Comparison of ENCODE assay signal across 26 cellular contexts in the genomic region with DNA sequence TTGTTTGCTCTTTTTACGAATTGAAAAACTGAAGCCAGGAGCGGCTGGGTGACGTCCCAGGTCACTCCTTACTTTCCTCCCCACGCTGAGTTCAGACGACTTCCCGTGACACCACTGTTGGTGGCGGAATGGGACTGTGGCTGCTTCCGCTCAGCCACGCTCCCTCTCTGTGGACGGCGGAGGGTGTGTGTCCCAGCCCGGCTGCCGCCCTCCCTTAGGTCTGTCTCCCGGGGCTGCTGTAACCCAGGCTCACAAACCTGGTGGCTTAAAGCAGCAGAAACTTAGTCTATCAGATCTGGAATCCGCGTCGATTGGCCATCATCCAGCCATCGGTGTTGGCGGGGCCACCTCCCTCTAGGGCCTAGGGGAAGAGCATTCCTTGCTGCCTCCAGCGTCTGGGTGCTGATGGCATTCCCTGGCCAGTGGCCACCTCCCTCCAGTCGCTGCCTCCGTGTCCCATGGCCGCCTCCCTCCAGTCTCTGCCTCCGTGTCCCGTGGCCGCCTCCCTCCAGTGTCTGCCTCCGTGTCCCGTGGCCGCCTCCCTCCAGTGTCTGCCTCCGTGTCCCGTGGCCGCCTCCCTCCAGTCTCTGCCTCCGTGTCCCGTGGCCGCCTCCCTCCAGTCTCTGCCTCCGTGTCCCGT. TPM values are rescaled to one million over a fixed set of nuclear protein-coding genes. Genes with fewer than 3 reads are reported as not detected.
DNase-seq lines count a peak whose midpoint lies in the region; ATAC-seq, FAIRE-seq and TF ChIP-seq lines count a peak whose summit lies in the region.
"Had no signal": no experiment of that assay in that cellular context is flagged by ENCODE, and none has a peak within 500 bp of the region (broad histone marks: within the 10 kb centered on the region; RNA-seq: fewer than 3 reads in every experiment).

No MANE protein-coding gene starts in this region.

- intact Hi-C loops in HepG2 (cut with micrococcal nuclease; ENCODE audit: unreplicated experiment): no loop called here

- H3K36me3 ChIP-seq in SK-N-SH (replicated peaks in 1 of 2; ENCODE audit: control insufficient read depth in 1 of 2, insufficient read depth in 2 of 2, low read length in 1 of 2) (no peaks in the 10 kb centered on the region), Peyer's patch (no peaks in the 10 kb centered on the region), HepG2 (replicated peaks in 1 of 2; ENCODE audit: control insufficient read depth in 1 of 2, insufficient read depth in 2 of 2, low read length in 2 of 2) (no peaks in the 10 kb centered on the region)
- H3K36me3 ChIP-seq: esophagus muscularis mucosa, SJCRH30, suprapubic skin had no signal

- H4K20me1 ChIP-seq in SK-N-SH (ENCODE audit: insufficient read depth): no peaks in the 10 kb centered on the region
- H4K20me1 ChIP-seq in HepG2 (ENCODE audit: insufficient read depth, low read length): no peaks in the 10 kb centered on the region

- no peak for TF ChIP-seq EP300 in SK-N-SH (IDR thresholded peaks at IDR 0.05; ENCODE audit: borderline replicate concordance in 1 of 2, low read depth in 1 of 2, low read length in 1 of 2)
- no peak for TF ChIP-seq EP300 in HepG2 (IDR thresholded peaks at IDR 0.05; ENCODE audit: low read depth in 2 of 2, low read length in 2 of 2)
- no peak for TF ChIP-seq EP300 in HepG2 (CRISPR knock-in tag; IDR thresholded peaks at IDR 0.05; ENCODE audit: borderline replicate concordance)

- no TSS peak for BruUV-seq in HepG2 (replicated peaks; lab: Mats Ljungman, UMichigan)

- in situ Hi-C loops in HepG2 (cut with HindIII; ENCODE audit: extremely low pct_ligation_motif_present, low pct_unique_long_range_greater_than_20kb): no loop called here

- TF ChIP-seq POLR2A in Peyer's patch (IDR thresholded peaks at IDR 0.05) (no peak), HepG2 (IDR thresholded peaks at IDR 0.05; ENCODE audit: insufficient read depth in 1 of 2, low read depth in 2 of 2, low read length in 2 of 2) (no peak)

- TF ChIP-seq RAD21 in SK-N-SH (IDR thresholded peaks at IDR 0.05; ENCODE audit: low read length) (no peak), HepG2 (CRISPR knock-in tag; IDR thresholded peaks at IDR 0.05) (no peak)

- peaks cover 73% of the 10 kb centered on the region for H3K27me3 ChIP-seq in SK-N-SH (ENCODE audit: insufficient read depth)
- no peaks in the 10 kb centered on the region for H3K27me3 ChIP-seq in Peyer's patch
- peaks cover 3 to 16% of the 10 kb centered on the region in 2 experiments for H3K27me3 ChIP-seq in HepG2 (ENCODE audit: control insufficient read depth in 1 of 2, insufficient read depth in 2 of 2, low read length in 2 of 2)
- H3K27me3 ChIP-seq: SJCRH30 had no signal

- H3K79me2 ChIP-seq in SK-N-SH (ENCODE audit: insufficient read depth) (no peaks in the 10 kb centered on the region), HepG2 (ENCODE audit: insufficient read depth, low read length) (no peaks in the 10 kb centered on the region)

- CTCF ChIA-PET in SK-N-SH (lab: Yijun Ruan, JAX) (interaction anchor here (1.3 kb wide), 1 partner anchor 109 kb away, joined by 5 read pairs; no protein-coding TSS in a partner anchor), HepG2 (lab: Yijun Ruan, JAX; ENCODE audit: low intra/inter-chr PET ratio, low total read pairs) (no interaction called here)

- H3K4me2 ChIP-seq in SK-N-SH (peak overlapping the region; percentile 37), HepG2 (ENCODE audit: low read depth, low read length) (peak overlapping the region; percentile 79)

- TF ChIP-seq CTCF in SK-N-SH (IDR thresholded peaks at IDR 0.05) (no peak), Peyer's patch (IDR thresholded peaks at IDR 0.05) (no peak), HepG2 (CRISPR knock-in tag; IDR thresholded peaks at IDR 0.05) (no peak)

- ATAC-seq in SK-N-SH treated with all-trans-retinoic acid at 6 μM for 48 hours (no peak), HepG2 (no peak), HG03354 (IDR thresholded peaks at IDR 0.05; ENCODE audit: poor library complexity, severe bottlenecking, unreplicated experiment) (no peak)
- ATAC-seq: T-helper 17 cell had no signal

- H3K9me2 ChIP-seq in SK-N-SH: no peaks in the 10 kb centered on the region

- H3K9me3 ChIP-seq in SK-N-SH (no peaks in the 10 kb centered on the region), Peyer's patch (no peaks in the 10 kb centered on the region), HepG2 (ENCODE audit: low read length) (no peaks in the 10 kb centered on the region)
- H3K9me3 ChIP-seq: esophagus muscularis mucosa, heart left ventricle, SJCRH30, suprapubic skin had no signal

- H2AFZ ChIP-seq in SK-N-SH (ENCODE audit: low read depth) (no peak overlapping the region), HepG2 (ENCODE audit: low read length) (no peak overlapping the region)

- H3K27ac ChIP-seq in SK-N-SH (ENCODE audit: low read depth in 2 of 2, low read length in 1 of 2): no peak overlapping the region
- no peak overlapping the region for H3K27ac ChIP-seq in Peyer's patch
- H3K27ac ChIP-seq in HepG2 (ENCODE audit: extremely low read length, insufficient read depth, low read length): peak overlapping the region; percentile 17
- H3K27ac ChIP-seq: 22Rv1, esophagus muscularis mucosa, foreskin keratinocyte, heart left ventricle, SJCRH30, suprapubic skin had no signal

- H3K9ac ChIP-seq in SK-N-SH: no peak overlapping the region
- no peak overlapping the region for H3K9ac ChIP-seq in HepG2 (ENCODE audit: insufficient read depth, low read depth, low read length)

- H3K4me1 ChIP-seq in SK-N-SH (ENCODE audit: control insufficient read depth in 1 of 2, insufficient read depth in 2 of 2, low read depth in 1 of 2, low read length in 1 of 2): peaks cover 0 to 7% of the 10 kb centered on the region in 2 experiments; a peak in 1 of 4 replicates
- H3K4me1 ChIP-seq in Peyer's patch: peaks cover 0 to 16% (median 4%) of the 10 kb centered on the region in 4 donors
- H3K4me1 ChIP-seq in HepG2 (ENCODE audit: insufficient read depth, low read length): peaks cover 18% of the 10 kb centered on the region
- H3K4me1 ChIP-seq: foreskin keratinocyte, SJCRH30 had no signal

- DNase-seq in SK-N-SH: peak; percentile 43
- peak in 2 of 3 donors; percentile 39 to 46 for DNase-seq in Peyer's patch
- no peak for DNase-seq in HepG2 (ENCODE audit: low spot score)
- peak; percentile 10 for DNase-seq in stimulated activated CD8-positive, alpha-beta memory T cell treated with anti-CD3 and anti-CD28 coated beads, Interleukin-4, amount 100 ng/mL, for 48 hours
- no peak for DNase-seq in SKM-1 (lab: John Stamatoyannopoulos, UW; ENCODE audit: unreplicated experiment)
- DNase-seq in amygdala (lab: John Stamatoyannopoulos, UW): no peak
- DNase-seq: activated CD8-positive, alpha-beta memory T cell treated with anti-CD3 and anti-CD28 coated beads, Interleukin-2, amount 50 U/mL, for 4 hours; DMS 273 treated with DMSO at 0.1 percent for 48 hours; heart left ventricle; NCI-H2029; NCI-H226; SJCRH30; stimulated activated CD4-positive, alpha-beta T cell treated with anti-CD3 and anti-CD28 coated beads, Interleukin-15, amount 100 ng/mL, for 24 hours; stimulated activated naive CD4-positive, alpha-beta T cell; T-helper 17 cell had no signal

- H3K4me3 ChIP-seq in SK-N-SH (ENCODE audit: low read depth in 2 of 2, low read length in 1 of 2) (no peak overlapping the region), Peyer's patch (no peak overlapping the region), HepG2 (replicated peaks in 1 of 3; ENCODE audit: insufficient read depth in 1 of 3, low read depth in 2 of 3, low read length in 3 of 3) (peak overlapping the region in 1 of 3 experiments; percentile 63; a peak in 1 of 6 replicates)
- H3K4me3 ChIP-seq: SJCRH30, suprapubic skin had no signal

- H3F3A ChIP-seq in SK-N-SH (replicated peaks; ENCODE audit: insufficient read depth): no peaks in the 10 kb centered on the region

- POLR2A ChIA-PET in SK-N-SH (lab: Yijun Ruan, JAX): no interaction called here
- POLR2A ChIA-PET in HepG2 (lab: Yijun Ruan, JAX): interaction anchor here (1.1 kb wide), 1 partner anchor 32 kb away, joined by 4 read pairs; a partner anchor contains a TSS

- 54% methylated on average over 27 of the region's 37 CpGs for WGBS in SK-N-SH (ENCODE audit: low lambda C conversion rate)
- WGBS in HepG2 (ENCODE audit: low lambda C conversion rate): 91% methylated on average over 30 of the region's 37 CpGs

- no peak for FAIRE-seq in HepG2 (lab: Jason Lieb, UNC)
- FAIRE-seq: astrocyte, GM12892, H1, RCC 7860, urothelium cell line had no signal

RNA-seq across cellular contexts. Expression of a gene that starts 17.5 kb away (rescaled TPM):
- not detected in 2 replicates for polyA plus RNA-seq in SK-N-SH (2012; rRNA removed)
- polyA plus RNA-seq in SK-N-SH (2012; cell fraction: cytosol; rRNA removed): not detected in 2 replicates
- 0.02 TPM in 1 of 2 replicates, not detected in the other for polyA plus RNA-seq in SK-N-SH (2012; cell fraction: nucleus; rRNA removed)
- total RNA-seq in Peyer's patch: 10 to 100 TPM in 1 of 4 donors, 1 to 10 TPM in 3; 1.1 to 27.2 (median 3.3) TPM
- total RNA-seq in HepG2 (2016; rRNA removed; fragmentation: Illumina TruSeq; extraction: Trizol): 0.07 TPM in 1 of 2 replicates, not detected in the other
- total RNA-seq in HepG2 (2016; cell fraction: cytosol; rRNA removed; fragmentation: Illumina TruSeq; extraction: Trizol; ENCODE audit: low read depth): not detected in 2 replicates
- total RNA-seq in HepG2 (2016; cell fraction: insoluble cytoplasmic fraction; rRNA removed; fragmentation: Illumina TruSeq; extraction: Trizol): 0.09 TPM in 1 of 2 replicates, not detected in the other
- total RNA-seq in HepG2 (2016; cell fraction: membrane; rRNA removed; fragmentation: Illumina TruSeq; extraction: Trizol): 0.14 TPM in 1 of 2 replicates, not detected in the other
- total RNA-seq in HepG2 (2016; cell fraction: nucleus; rRNA removed; fragmentation: Illumina TruSeq; extraction: Trizol): not detected in 2 replicates
- 0.09 and 0.20 TPM in 2 replicates for polyA plus RNA-seq in HepG2 (2011; rRNA removed)
- 0.05 and 0.06 TPM in 2 replicates for polyA plus RNA-seq in HepG2 (2011; cell fraction: cytosol; rRNA removed)
- polyA plus RNA-seq in HepG2 (2011; cell fraction: nucleus; rRNA removed): 0.37 and 0.55 TPM in 2 replicates
- 0.27 and 0.31 TPM in 2 replicates for polyA plus RNA-seq in HepG2 (2012)
- polyA plus RNA-seq in HepG2 (2016; cell fraction: cytosol; fragmentation: Illumina TruSeq; extraction: Trizol; ENCODE audit: low read depth): 0.08 TPM in 1 of 2 replicates, not detected in the other
- 0.14 TPM in 1 of 2 replicates, not detected in the other for polyA plus RNA-seq in HepG2 (2016; cell fraction: insoluble cytoplasmic fraction; fragmentation: Illumina TruSeq; extraction: Trizol; ENCODE audit: low read depth)
- polyA plus RNA-seq in HepG2 (2016; cell fraction: membrane; fragmentation: Illumina TruSeq; extraction: Trizol; ENCODE audit: low read depth): 0.18 TPM in 1 of 2 replicates, not detected in the other
- 0.11 and 0.37 TPM in 2 replicates for polyA plus RNA-seq in HepG2 (2016; cell fraction: nucleus; fragmentation: Illumina TruSeq; extraction: Trizol; ENCODE audit: insufficient read depth, low read depth)
- 0.02 and 11.4 TPM in 2 replicates for polyA minus RNA-seq in HepG2 (2011; rRNA and poly(A)+ RNA removed; ENCODE audit: low replicate concordance)
- 0.70 TPM in 1 of 2 replicates, not detected in the other for polyA minus RNA-seq in HepG2 (2011; cell fraction: cytosol; rRNA and poly(A)+ RNA removed)
- 0.26 and 0.50 TPM in 2 replicates for polyA minus RNA-seq in HepG2 (2011; cell fraction: nucleus; rRNA and poly(A)+ RNA removed)

RNA-seq across cellular contexts. Expression of a gene that starts 31.7 kb away (rescaled TPM):
- 18.0 and 19.2 TPM in 2 replicates for polyA plus RNA-seq in SK-N-SH (2012; rRNA removed)
- polyA plus RNA-seq in SK-N-SH (2012; cell fraction: cytosol; rRNA removed): 5.8 and 11.3 TPM in 2 replicates
- polyA plus RNA-seq in SK-N-SH (2012; cell fraction: nucleus; rRNA removed): 61.8 and 97.0 TPM in 2 replicates
- 10 to 100 TPM; 20.5 to 50.6 (median 39.9) TPM for total RNA-seq in Peyer's patch
- total RNA-seq in HepG2 (2016; rRNA removed; fragmentation: Illumina TruSeq; extraction: Trizol): 13.1 and 20.1 TPM in 2 replicates
- 16.2 and 18.7 TPM in 2 replicates for total RNA-seq in HepG2 (2016; cell fraction: cytosol; rRNA removed; fragmentation: Illumina TruSeq; extraction: Trizol; ENCODE audit: low read depth)
- total RNA-seq in HepG2 (2016; cell fraction: insoluble cytoplasmic fraction; rRNA removed; fragmentation: Illumina TruSeq; extraction: Trizol): 11.7 and 23.2 TPM in 2 replicates
- 22.7 and 31.0 TPM in 2 replicates for total RNA-seq in HepG2 (2016; cell fraction: membrane; rRNA removed; fragmentation: Illumina TruSeq; extraction: Trizol)
- total RNA-seq in HepG2 (2016; cell fraction: nucleus; rRNA removed; fragmentation: Illumina TruSeq; extraction: Trizol): 15.4 and 16.3 TPM in 2 replicates
- polyA plus RNA-seq in HepG2 (2011; rRNA removed): 8.0 and 13.1 TPM in 2 replicates
- polyA plus RNA-seq in HepG2 (2011; cell fraction: cytosol; rRNA removed): 6.8 and 14.6 TPM in 2 replicates
- polyA plus RNA-seq in HepG2 (2011; cell fraction: nucleus; rRNA removed): 84.7 and 108 TPM in 2 replicates
- 7.4 and 9.9 TPM in 2 replicates for polyA plus RNA-seq in HepG2 (2012)
- polyA plus RNA-seq in HepG2 (2016; cell fraction: cytosol; fragmentation: Illumina TruSeq; extraction: Trizol; ENCODE audit: low read depth): 17.7 and 23.4 TPM in 2 replicates
- 12.0 and 13.3 TPM in 2 replicates for polyA plus RNA-seq in HepG2 (2016; cell fraction: insoluble cytoplasmic fraction; fragmentation: Illumina TruSeq; extraction: Trizol; ENCODE audit: low read depth)
- 19.5 and 21.9 TPM in 2 replicates for polyA plus RNA-seq in HepG2 (2016; cell fraction: membrane; fragmentation: Illumina TruSeq; extraction: Trizol; ENCODE audit: low read depth)
- polyA plus RNA-seq in HepG2 (2016; cell fraction: nucleus; fragmentation: Illumina TruSeq; extraction: Trizol; ENCODE audit: insufficient read depth, low read depth): 26.7 and 31.2 TPM in 2 replicates
- polyA minus RNA-seq in HepG2 (2011; rRNA and poly(A)+ RNA removed; ENCODE audit: low replicate concordance): 3.6 and 9.9 TPM in 2 replicates
- polyA minus RNA-seq in HepG2 (2011; cell fraction: cytosol; rRNA and poly(A)+ RNA removed): 3.6 and 4.5 TPM in 2 replicates
- 13.3 and 17.1 TPM in 2 replicates for polyA minus RNA-seq in HepG2 (2011; cell fraction: nucleus; rRNA and poly(A)+ RNA removed)

Comparison
In these comparisons a context has a peak if more than half of its experiments do, and no peak if none do; other contexts are left out.
1. DNase-seq: peak in SK-N-SH (single experiment), Peyer's patch (2 of 3) and stimulated activated CD8-positive, alpha-beta memory T cell treated with anti-CD3 and anti-CD28 coated beads, Interleukin-4, amount 100 ng/mL, for 48 hours (single experiment); none in HepG2 (single experiment), SKM-1 (single experiment) and amygdala (0 of 56).